ENCODE assay signal across 14 cellular contexts in genomic region chr3:72171946-72172345, GRCh38.
A peak's percentile ranks its signal among the peaks of the same experiment; 100 is the strongest.
DNase-seq lines count a peak whose midpoint lies in the region; ATAC-seq, FAIRE-seq and TF ChIP-seq lines count a peak whose summit lies in the region.
"Had no signal": no experiment of that assay in that cellular context is flagged by ENCODE, and none has a peak within 500 bp of the region (broad histone marks: within the 10 kb centered on the region; RNA-seq: fewer than 3 reads in every experiment).

No MANE protein-coding gene starts in this region.

- H3K27me3 ChIP-seq in astrocyte (ENCODE audit: insufficient read depth, low read length) (peaks cover 4% of the 10 kb centered on the region), tibial nerve (no peaks in the 10 kb centered on the region)
- H3K27me3 ChIP-seq: brain microvascular endothelial cell had no signal

- POLR2A ChIA-PET in T-cell (lab: Charles Lee): no interaction called here

- no peak overlapping the region for H3K27ac ChIP-seq in astrocyte (ENCODE audit: low read depth, low read length)
- H3K27ac ChIP-seq in tibial nerve: peak overlapping the region; percentile 21 to 97 (median 73)
- H3K27ac ChIP-seq: brain microvascular endothelial cell had no signal

- no peaks in the 10 kb centered on the region for H4K20me1 ChIP-seq in astrocyte (ENCODE audit: insufficient read depth, low read length)

- no peaks in the 10 kb centered on the region for H3K36me3 ChIP-seq in astrocyte (ENCODE audit: insufficient read depth, low read length)
- no peaks in the 10 kb centered on the region for H3K36me3 ChIP-seq in tibial nerve
- H3K36me3 ChIP-seq: brain microvascular endothelial cell had no signal

- H3K36me3 Mint-ChIP-seq in astrocyte (ENCODE audit: low read depth, unreplicated experiment): no peaks in the 10 kb centered on the region
- H3K36me3 Mint-ChIP-seq in T-cell: no peaks in the 10 kb centered on the region
- no peaks in the 10 kb centered on the region for H3K36me3 Mint-ChIP-seq in activated naive CD8-positive, alpha-beta T cell treated with anti-CD3 and anti-CD28 coated beads, Interleukin-2, amount 50 U/mL, for 24 hours (ENCODE audit: low read depth)
- H3K36me3 Mint-ChIP-seq: CD8-positive, alpha-beta memory T cell had no signal

- H3K9me3 ChIP-seq in astrocyte (ENCODE audit: insufficient read depth, low read depth, low read length) (no peaks in the 10 kb centered on the region), tibial nerve (peaks cover 0 to 4% (median 0%) of the 10 kb centered on the region in 4 donors)

- no peaks in the 10 kb centered on the region for H3K79me2 ChIP-seq in astrocyte (ENCODE audit: insufficient read depth, low read length)

- TF ChIP-seq EP300 in tibial nerve (IDR thresholded peaks at IDR 0.05): no peak

- no peak overlapping the region for H3K4me3 Mint-ChIP-seq in astrocyte (ENCODE audit: unreplicated experiment)
- H3K4me3 Mint-ChIP-seq in T-cell: no peak overlapping the region
- no peak overlapping the region for H3K4me3 Mint-ChIP-seq in activated naive CD8-positive, alpha-beta T cell treated with anti-CD3 and anti-CD28 coated beads, Interleukin-2, amount 50 U/mL, for 24 hours
- H3K4me3 Mint-ChIP-seq: activated CD4-positive, alpha-beta T cell treated with anti-CD3 and anti-CD28 coated beads, Interleukin-2, amount 10 ng/mL, durations not matched to agents 24 days and 14 days; CD8-positive, alpha-beta memory T cell; stimulated activated naive CD8-positive, alpha-beta T cell treated with anti-CD3 and anti-CD28 coated beads, Interleukin-15, Interleukin-2, amounts not matched to agents 100 ng/mL and 50 ng/mL, for 24 hours had no signal

- H3K9me3 Mint-ChIP-seq in astrocyte (ENCODE audit: unreplicated experiment) (peaks cover 2% of the 10 kb centered on the region), T-cell (no peaks in the 10 kb centered on the region)
- no peaks in the 10 kb centered on the region for H3K9me3 Mint-ChIP-seq in activated naive CD8-positive, alpha-beta T cell treated with anti-CD3 and anti-CD28 coated beads, Interleukin-2, amount 50 U/mL, for 24 hours

- H3K4me1 Mint-ChIP-seq in astrocyte (ENCODE audit: low read depth, unreplicated experiment): peaks cover 10% of the 10 kb centered on the region
- peaks cover 2 to 7% (median 6%) of the 10 kb centered on the region in 3 donors for H3K4me1 Mint-ChIP-seq in T-cell
- peaks cover 13% of the 10 kb centered on the region for H3K4me1 Mint-ChIP-seq in activated naive CD8-positive, alpha-beta T cell treated with anti-CD3 and anti-CD28 coated beads, Interleukin-2, amount 50 U/mL, for 24 hours

- no peak overlapping the region for H2AFZ ChIP-seq in astrocyte (ENCODE audit: low read depth, low read length)

- WGBS in tibial nerve, 2 donors: 8 to 27% methylated on average over 10 of the region's 10 CpGs

- H3K4me1 ChIP-seq in astrocyte (ENCODE audit: insufficient read depth, low read length): no peaks in the 10 kb centered on the region
- H3K4me1 ChIP-seq in tibial nerve: peaks cover 5 to 59% (median 28%) of the 10 kb centered on the region in 4 donors

- H3K27me3 Mint-ChIP-seq in astrocyte (ENCODE audit: low read depth, unreplicated experiment) (peaks cover 20% of the 10 kb centered on the region), T-cell (peaks cover 17 to 20% of the 10 kb centered on the region in 2 donors)
- H3K27me3 Mint-ChIP-seq in activated naive CD8-positive, alpha-beta T cell treated with anti-CD3 and anti-CD28 coated beads, Interleukin-2, amount 50 U/mL, for 24 hours: peaks cover 40% of the 10 kb centered on the region

- ATAC-seq in T-cell (replicated peaks in 1 of 4) (no peak), GM21717 (IDR thresholded peaks at IDR 0.05; ENCODE audit: unreplicated experiment) (no peak), GM21529 (IDR thresholded peaks at IDR 0.05; ENCODE audit: unreplicated experiment) (no peak)
- no peak for ATAC-seq in activated naive CD8-positive, alpha-beta T cell treated with anti-CD3 and anti-CD28 coated beads, Interleukin-2, amount 50 U/mL, for 24 hours

- no peak for TF ChIP-seq CTCF in astrocyte (IDR thresholded peaks at IDR 0.05; ENCODE audit: insufficient read depth, low read depth, low read length)
- no peak for TF ChIP-seq CTCF in tibial nerve (IDR thresholded peaks at IDR 0.05)

- DNase-seq in astrocyte (ENCODE audit: low read depth) (peak; percentile 8), globus pallidus (ENCODE audit: low spot score) (peak; percentile 80), nucleus accumbens (lab: John Stamatoyannopoulos, UW) (peak in 45 of 56 donors; percentile 11 to 82 (median 50)), tibial nerve (ENCODE audit: low spot score in 2 of 2) (peak in 1 of 2 donors; percentile 49), T-cell (no peak)
- no peak for DNase-seq in activated naive CD8-positive, alpha-beta T cell treated with anti-CD3 and anti-CD28 coated beads, Interleukin-2, amount 50 U/mL, for 24 hours
- DNase-seq: activated CD4-positive, alpha-beta T cell treated with anti-CD3 and anti-CD28 coated beads, Interleukin-2, amount 10 ng/mL, durations not matched to agents 24 days and 14 days; brain microvascular endothelial cell; CD8-positive, alpha-beta memory T cell; NCI-H510A treated with DMSO at 0.1 percent for 48 hours; T-helper 2 cell had no signal

- no peak overlapping the region for H3K9ac ChIP-seq in astrocyte (ENCODE audit: low read length)

- no peak overlapping the region for H3K27ac Mint-ChIP-seq in astrocyte (ENCODE audit: unreplicated experiment)
- no peak overlapping the region for H3K27ac Mint-ChIP-seq in T-cell
- no peak overlapping the region for H3K27ac Mint-ChIP-seq in activated naive CD8-positive, alpha-beta T cell treated with anti-CD3 and anti-CD28 coated beads, Interleukin-2, amount 50 U/mL, for 24 hours
- H3K27ac Mint-ChIP-seq: activated CD4-positive, alpha-beta T cell treated with anti-CD3 and anti-CD28 coated beads, Interleukin-2, amount 10 ng/mL, durations not matched to agents 24 days and 14 days; CD8-positive, alpha-beta memory T cell had no signal

- TF ChIP-seq POLR2A in tibial nerve (IDR thresholded peaks at IDR 0.05): no peak

- CTCF ChIA-PET in T-cell (lab: Charles Lee): interaction anchor here in 1 of 2 donors (0.6 kb wide), 1 partner anchor 582 kb away, joined by 4 read pairs; no protein-coding TSS in a partner anchor

- H3K4me3 ChIP-seq in astrocyte (ENCODE audit: insufficient read depth, low read depth, low read length) (no peak overlapping the region), tibial nerve (peak overlapping the region in 2 of 4 donors; percentile 2 to 12)

- no peak for FAIRE-seq in astrocyte (lab: Jason Lieb, UNC)

- peak overlapping the region; percentile 30 for H3K4me2 ChIP-seq in astrocyte (ENCODE audit: low read length)

Comparison
In these comparisons a context has a peak if more than half of its experiments do, and no peak if none do; other contexts are left out.
1. DNase-seq: peak in astrocyte (single experiment), globus pallidus (single experiment) and nucleus accumbens (45 of 56); none in T-cell (0 of 34) and activated naive CD8-positive, alpha-beta T cell treated with anti-CD3 and anti-CD28 coated beads, Interleukin-2, amount 50 U/mL, for 24 hours (single experiment).